ENCODE assay signal across 1 cellular context in genomic region chr3:49856181-49857005, GRCh38.
TF ChIP-seq lines count a peak whose summit lies in the region.

A gene with protein sequence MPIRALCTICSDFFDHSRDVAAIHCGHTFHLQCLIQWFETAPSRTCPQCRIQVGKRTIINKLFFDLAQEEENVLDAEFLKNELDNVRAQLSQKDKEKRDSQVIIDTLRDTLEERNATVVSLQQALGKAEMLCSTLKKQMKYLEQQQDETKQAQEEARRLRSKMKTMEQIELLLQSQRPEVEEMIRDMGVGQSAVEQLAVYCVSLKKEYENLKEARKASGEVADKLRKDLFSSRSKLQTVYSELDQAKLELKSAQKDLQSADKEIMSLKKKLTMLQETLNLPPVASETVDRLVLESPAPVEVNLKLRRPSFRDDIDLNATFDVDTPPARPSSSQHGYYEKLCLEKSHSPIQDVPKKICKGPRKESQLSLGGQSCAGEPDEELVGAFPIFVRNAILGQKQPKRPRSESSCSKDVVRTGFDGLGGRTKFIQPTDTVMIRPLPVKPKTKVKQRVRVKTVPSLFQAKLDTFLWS (minus strand): TSS chr3:49856564. CDS start chr3:49856453, 111 bp downstream.

TF ChIP-seq in HepG2, 621 proteins besides CTCF, POLR2A, EP300 and RAD21 (continued from another document and continues in another):
- TF ChIP-seq, protein P1, sequence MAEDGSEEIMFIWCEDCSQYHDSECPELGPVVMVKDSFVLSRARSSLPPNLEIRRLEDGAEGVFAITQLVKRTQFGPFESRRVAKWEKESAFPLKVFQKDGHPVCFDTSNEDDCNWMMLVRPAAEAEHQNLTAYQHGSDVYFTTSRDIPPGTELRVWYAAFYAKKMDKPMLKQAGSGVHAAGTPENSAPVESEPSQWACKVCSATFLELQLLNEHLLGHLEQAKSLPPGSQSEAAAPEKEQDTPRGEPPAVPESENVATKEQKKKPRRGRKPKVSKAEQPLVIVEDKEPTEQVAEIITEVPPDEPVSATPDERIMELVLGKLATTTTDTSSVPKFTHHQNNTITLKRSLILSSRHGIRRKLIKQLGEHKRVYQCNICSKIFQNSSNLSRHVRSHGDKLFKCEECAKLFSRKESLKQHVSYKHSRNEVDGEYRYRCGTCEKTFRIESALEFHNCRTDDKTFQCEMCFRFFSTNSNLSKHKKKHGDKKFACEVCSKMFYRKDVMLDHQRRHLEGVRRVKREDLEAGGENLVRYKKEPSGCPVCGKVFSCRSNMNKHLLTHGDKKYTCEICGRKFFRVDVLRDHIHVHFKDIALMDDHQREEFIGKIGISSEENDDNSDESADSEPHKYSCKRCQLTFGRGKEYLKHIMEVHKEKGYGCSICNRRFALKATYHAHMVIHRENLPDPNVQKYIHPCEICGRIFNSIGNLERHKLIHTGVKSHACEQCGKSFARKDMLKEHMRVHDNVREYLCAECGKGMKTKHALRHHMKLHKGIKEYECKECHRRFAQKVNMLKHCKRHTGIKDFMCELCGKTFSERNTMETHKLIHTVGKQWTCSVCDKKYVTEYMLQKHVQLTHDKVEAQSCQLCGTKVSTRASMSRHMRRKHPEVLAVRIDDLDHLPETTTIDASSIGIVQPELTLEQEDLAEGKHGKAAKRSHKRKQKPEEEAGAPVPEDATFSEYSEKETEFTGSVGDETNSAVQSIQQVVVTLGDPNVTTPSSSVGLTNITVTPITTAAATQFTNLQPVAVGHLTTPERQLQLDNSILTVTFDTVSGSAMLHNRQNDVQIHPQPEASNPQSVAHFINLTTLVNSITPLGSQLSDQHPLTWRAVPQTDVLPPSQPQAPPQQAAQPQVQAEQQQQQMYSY (CRISPR knock-in tag; IDR thresholded peaks at IDR 0.05): 0 out of 2 replicates have a peak, but pooled peaks have one; percentile 42
- TF ChIP-seq ZNF225 (CRISPR knock-in tag; IDR thresholded peaks at IDR 0.05) (0 out of 2 replicates have a peak, but pooled peaks have one; percentile 51), NONO (IDR thresholded peaks at IDR 0.05) (no peak), NONO (CRISPR knock-in tag; conservative IDR thresholded peaks at IDR 0.05) (no peak; the same call in 1 of the 2 replicates), KLF12 (CRISPR knock-in tag; IDR thresholded peaks at IDR 0.05; ENCODE audit: borderline replicate concordance) (no peak), ZNF10 (CRISPR knock-in tag; IDR thresholded peaks at IDR 0.05; ENCODE audit: borderline replicate concordance, low read depth) (no peak), STAG1 (CRISPR knock-in tag; IDR thresholded peaks at IDR 0.05) (no peak), NR1H2 (CRISPR knock-in tag; IDR thresholded peaks at IDR 0.05; ENCODE audit: borderline replicate concordance, low read depth) (no peak), RCOR2 (CRISPR knock-in tag; IDR thresholded peaks at IDR 0.05) (no peak), ZNF891 (CRISPR knock-in tag; IDR thresholded peaks at IDR 0.05) (peak; percentile 66; the same call in 1 of the 2 replicates), CHD2 (IDR thresholded peaks at IDR 0.05; ENCODE audit: low read depth, low read length) (no peak), PLRG1 (conservative IDR thresholded peaks at IDR 0.05) (no peak), ZNF704 (CRISPR knock-in tag; IDR thresholded peaks at IDR 0.05; ENCODE audit: borderline replicate concordance) (no peak), PAF1 (CRISPR knock-in tag; IDR thresholded peaks at IDR 0.05) (no peak), KLF13 (CRISPR knock-in tag; IDR thresholded peaks at IDR 0.05) (no peak), ZSCAN30 (CRISPR knock-in tag; IDR thresholded peaks at IDR 0.05) (no peak), THYN1 (CRISPR knock-in tag; IDR thresholded peaks at IDR 0.05; ENCODE audit: borderline replicate concordance, low read depth) (no peak), ELF1 (CRISPR knock-in tag; IDR thresholded peaks at IDR 0.05) (peak; percentile 88), ZKSCAN8 (CRISPR knock-in tag; IDR thresholded peaks at IDR 0.05; ENCODE audit: borderline replicate concordance) (no peak), ZNF652 (CRISPR knock-in tag; IDR thresholded peaks at IDR 0.05; ENCODE audit: borderline replicate concordance, low read depth) (no peak), ZNF850 (CRISPR knock-in tag; conservative IDR thresholded peaks at IDR 0.05) (no peak), ZNF558 (CRISPR knock-in tag; IDR thresholded peaks at IDR 0.05; ENCODE audit: borderline replicate concordance) (0 out of 2 replicates have a peak, but pooled peaks have one; percentile 59), DZIP1 (CRISPR knock-in tag; IDR thresholded peaks at IDR 0.05) (no peak; the same call in 1 of the 2 replicates), RFX3 (CRISPR knock-in tag; IDR thresholded peaks at IDR 0.05) (no peak), ZBTB21 (CRISPR knock-in tag; IDR thresholded peaks at IDR 0.05) (no peak), AKAP8 (CRISPR knock-in tag; IDR thresholded peaks at IDR 0.05) (no peak), AFF4 (CRISPR knock-in tag; IDR thresholded peaks at IDR 0.05) (no peak), U2AF2 (IDR thresholded peaks at IDR 0.05; ENCODE audit: low read depth, low read length) (no peak), POLR2AphosphoS5 (IDR thresholded peaks at IDR 0.05; ENCODE audit: low read depth, low read length) (peak; percentile 88)
- TF ChIP-seq, protein P2, sequence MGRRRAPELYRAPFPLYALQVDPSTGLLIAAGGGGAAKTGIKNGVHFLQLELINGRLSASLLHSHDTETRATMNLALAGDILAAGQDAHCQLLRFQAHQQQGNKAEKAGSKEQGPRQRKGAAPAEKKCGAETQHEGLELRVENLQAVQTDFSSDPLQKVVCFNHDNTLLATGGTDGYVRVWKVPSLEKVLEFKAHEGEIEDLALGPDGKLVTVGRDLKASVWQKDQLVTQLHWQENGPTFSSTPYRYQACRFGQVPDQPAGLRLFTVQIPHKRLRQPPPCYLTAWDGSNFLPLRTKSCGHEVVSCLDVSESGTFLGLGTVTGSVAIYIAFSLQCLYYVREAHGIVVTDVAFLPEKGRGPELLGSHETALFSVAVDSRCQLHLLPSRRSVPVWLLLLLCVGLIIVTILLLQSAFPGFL (CRISPR knock-in tag; IDR thresholded peaks at IDR 0.05): no peak
- TF ChIP-seq, protein P3, sequence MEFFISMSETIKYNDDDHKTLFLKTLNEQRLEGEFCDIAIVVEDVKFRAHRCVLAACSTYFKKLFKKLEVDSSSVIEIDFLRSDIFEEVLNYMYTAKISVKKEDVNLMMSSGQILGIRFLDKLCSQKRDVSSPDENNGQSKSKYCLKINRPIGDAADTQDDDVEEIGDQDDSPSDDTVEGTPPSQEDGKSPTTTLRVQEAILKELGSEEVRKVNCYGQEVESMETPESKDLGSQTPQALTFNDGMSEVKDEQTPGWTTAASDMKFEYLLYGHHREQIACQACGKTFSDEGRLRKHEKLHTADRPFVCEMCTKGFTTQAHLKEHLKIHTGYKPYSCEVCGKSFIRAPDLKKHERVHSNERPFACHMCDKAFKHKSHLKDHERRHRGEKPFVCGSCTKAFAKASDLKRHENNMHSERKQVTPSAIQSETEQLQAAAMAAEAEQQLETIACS (CRISPR knock-in tag; IDR thresholded peaks at IDR 0.05): no peak; the same call in 1 of the 2 replicates
- TF ChIP-seq, protein P4, sequence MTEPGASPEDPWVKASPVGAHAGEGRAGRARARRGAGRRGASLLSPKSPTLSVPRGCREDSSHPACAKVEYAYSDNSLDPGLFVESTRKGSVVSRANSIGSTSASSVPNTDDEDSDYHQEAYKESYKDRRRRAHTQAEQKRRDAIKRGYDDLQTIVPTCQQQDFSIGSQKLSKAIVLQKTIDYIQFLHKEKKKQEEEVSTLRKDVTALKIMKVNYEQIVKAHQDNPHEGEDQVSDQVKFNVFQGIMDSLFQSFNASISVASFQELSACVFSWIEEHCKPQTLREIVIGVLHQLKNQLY (CRISPR knock-in tag; IDR thresholded peaks at IDR 0.05): no peak
- TF ChIP-seq, protein P5, sequence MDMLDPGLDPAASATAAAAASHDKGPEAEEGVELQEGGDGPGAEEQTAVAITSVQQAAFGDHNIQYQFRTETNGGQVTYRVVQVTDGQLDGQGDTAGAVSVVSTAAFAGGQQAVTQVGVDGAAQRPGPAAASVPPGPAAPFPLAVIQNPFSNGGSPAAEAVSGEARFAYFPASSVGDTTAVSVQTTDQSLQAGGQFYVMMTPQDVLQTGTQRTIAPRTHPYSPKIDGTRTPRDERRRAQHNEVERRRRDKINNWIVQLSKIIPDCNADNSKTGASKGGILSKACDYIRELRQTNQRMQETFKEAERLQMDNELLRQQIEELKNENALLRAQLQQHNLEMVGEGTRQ (IDR thresholded peaks at IDR 0.05; ENCODE audit: low read depth, low read length): no peak
- TF ChIP-seq, protein P5 (CRISPR knock-in tag; IDR thresholded peaks at IDR 0.05; ENCODE audit: borderline replicate concordance): no peak; the same call in 1 of the 2 replicates
- TF ChIP-seq, protein P6, sequence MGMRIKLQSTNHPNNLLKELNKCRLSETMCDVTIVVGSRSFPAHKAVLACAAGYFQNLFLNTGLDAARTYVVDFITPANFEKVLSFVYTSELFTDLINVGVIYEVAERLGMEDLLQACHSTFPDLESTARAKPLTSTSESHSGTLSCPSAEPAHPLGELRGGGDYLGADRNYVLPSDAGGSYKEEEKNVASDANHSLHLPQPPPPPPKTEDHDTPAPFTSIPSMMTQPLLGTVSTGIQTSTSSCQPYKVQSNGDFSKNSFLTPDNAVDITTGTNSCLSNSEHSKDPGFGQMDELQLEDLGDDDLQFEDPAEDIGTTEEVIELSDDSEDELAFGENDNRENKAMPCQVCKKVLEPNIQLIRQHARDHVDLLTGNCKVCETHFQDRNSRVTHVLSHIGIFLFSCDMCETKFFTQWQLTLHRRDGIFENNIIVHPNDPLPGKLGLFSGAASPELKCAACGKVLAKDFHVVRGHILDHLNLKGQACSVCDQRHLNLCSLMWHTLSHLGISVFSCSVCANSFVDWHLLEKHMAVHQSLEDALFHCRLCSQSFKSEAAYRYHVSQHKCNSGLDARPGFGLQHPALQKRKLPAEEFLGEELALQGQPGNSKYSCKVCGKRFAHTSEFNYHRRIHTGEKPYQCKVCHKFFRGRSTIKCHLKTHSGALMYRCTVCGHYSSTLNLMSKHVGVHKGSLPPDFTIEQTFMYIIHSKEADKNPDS (CRISPR knock-in tag; IDR thresholded peaks at IDR 0.05): no peak
- TF ChIP-seq, protein P7, sequence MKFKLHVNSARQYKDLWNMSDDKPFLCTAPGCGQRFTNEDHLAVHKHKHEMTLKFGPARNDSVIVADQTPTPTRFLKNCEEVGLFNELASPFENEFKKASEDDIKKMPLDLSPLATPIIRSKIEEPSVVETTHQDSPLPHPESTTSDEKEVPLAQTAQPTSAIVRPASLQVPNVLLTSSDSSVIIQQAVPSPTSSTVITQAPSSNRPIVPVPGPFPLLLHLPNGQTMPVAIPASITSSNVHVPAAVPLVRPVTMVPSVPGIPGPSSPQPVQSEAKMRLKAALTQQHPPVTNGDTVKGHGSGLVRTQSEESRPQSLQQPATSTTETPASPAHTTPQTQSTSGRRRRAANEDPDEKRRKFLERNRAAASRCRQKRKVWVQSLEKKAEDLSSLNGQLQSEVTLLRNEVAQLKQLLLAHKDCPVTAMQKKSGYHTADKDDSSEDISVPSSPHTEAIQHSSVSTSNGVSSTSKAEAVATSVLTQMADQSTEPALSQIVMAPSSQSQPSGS (CRISPR knock-in tag; IDR thresholded peaks at IDR 0.05): peak; percentile 68
